In genomic region chr13:112229445-112229844, GRCh38 we compare ENCODE assay signal across 15 cellular contexts.
A peak's percentile ranks its signal among the peaks of the same experiment; 100 is the strongest.
DNase-seq lines count a peak whose midpoint lies in the region; ATAC-seq and TF ChIP-seq lines count a peak whose summit lies in the region.
"Had no signal": no experiment of that assay in that cellular context is flagged by ENCODE, and none has a peak within 500 bp of the region (broad histone marks: within the 10 kb centered on the region; RNA-seq: fewer than 3 reads in every experiment).

No MANE protein-coding gene starts in this region.

- peaks cover 7% of the 10 kb centered on the region; the same call in 1 of the 3 replicates for H3K4me1 Mint-ChIP-seq in GM23338
- no peaks in the 10 kb centered on the region for H3K4me1 Mint-ChIP-seq in activated naive CD4-positive, alpha-beta T cell treated with anti-CD3 and anti-CD28 coated beads for 36 hours (ENCODE audit: low read depth)
- H3K4me1 Mint-ChIP-seq: CD4-positive, CD25-positive, alpha-beta regulatory T cell; IgD-negative memory B cell had no signal

- H3K4me3 ChIP-seq in GM23338 (no peak overlapping the region), right lobe of liver (no peak overlapping the region), neuronal stem cell (ENCODE audit: low read length in 2 of 2) (no peak overlapping the region), spleen (no peak overlapping the region)
- H3K4me3 ChIP-seq: BLaER1 treated with 17β-estradiol and CSF1 and Interleukin-3, amounts not matched to agents 10 nM and 100 nM had no signal

- CTCF ChIA-PET in activated naive CD4-positive, alpha-beta T cell treated with anti-CD3 and anti-CD28 coated beads for 36 hours (lab: Charles Lee): interaction anchor here (0.9 kb wide), 1 partner anchor 215 kb away, joined by 3 read pairs; no protein-coding TSS in a partner anchor

- no peaks in the 10 kb centered on the region for H4K20me1 ChIP-seq in GM23338 (replicated peaks; ENCODE audit: insufficient read depth)
- H4K20me1 ChIP-seq: BLaER1 treated with 17β-estradiol and CSF1 and Interleukin-3, amounts not matched to agents 10 nM and 100 nM had no signal

- H3K4ac ChIP-seq in neuronal stem cell (ENCODE audit: low read length): no peak overlapping the region

- H3K36me3 ChIP-seq in GM23338 (ENCODE audit: insufficient read depth) (no peaks in the 10 kb centered on the region), right lobe of liver (no peaks in the 10 kb centered on the region), neuronal stem cell (replicated peaks in 1 of 2; ENCODE audit: control insufficient read depth in 2 of 2, insufficient read depth in 2 of 2, low read length in 2 of 2) (no peaks in the 10 kb centered on the region), spleen (no peaks in the 10 kb centered on the region)
- H3K36me3 ChIP-seq: BLaER1 treated with 17β-estradiol and CSF1 and Interleukin-3, amounts not matched to agents 10 nM and 100 nM had no signal

- TF ChIP-seq CTCF in GM23338 (conservative IDR thresholded peaks at IDR 0.05; ENCODE audit: low read depth in 2 of 2) (no peak), right lobe of liver (IDR thresholded peaks at IDR 0.05) (peak in 3 of 4 donors; percentile 19 to 34 (median 30)), spleen (IDR thresholded peaks at IDR 0.05 in 8 of 11, conservative IDR thresholded peaks at IDR 0.05 in 3 of 11) (no peak)

- 55% methylated on average over 8 of the region's 15 CpGs for WGBS in right lobe of liver (ENCODE audit: insufficient coverage, low coverage, low lambda C conversion rate, missing lambda C conversion rate)
- WGBS in neuronal stem cell (ENCODE audit: extremely low coverage in 2 of 2, insufficient read length in 2 of 2, insufficient replicate concordance in 1 of 2), 2 donors: no CpG with 5 or more reads among the region's 15 CpGs
- WGBS in spleen, 5 donors: 73 to 82% (median 78%) methylated on average over 13 to 15 of the region's 15 CpGs

- intact Hi-C loops in right lobe of liver (cut with DNase I) (no loop called here), spleen (cut with DNase I; ENCODE audit: low total_unique reads) (no loop called here)
- intact Hi-C loops in activated naive CD4-positive, alpha-beta T cell treated with anti-CD3 and anti-CD28 coated beads for 36 hours (cut with micrococcal nuclease): no loop called here

- no peaks in the 10 kb centered on the region for H3K36me3 Mint-ChIP-seq in GM23338 (ENCODE audit: low read depth)
- no peaks in the 10 kb centered on the region for H3K36me3 Mint-ChIP-seq in activated naive CD4-positive, alpha-beta T cell treated with anti-CD3 and anti-CD28 coated beads for 36 hours (ENCODE audit: low read depth)
- H3K36me3 Mint-ChIP-seq: CD4-positive, CD25-positive, alpha-beta regulatory T cell; IgD-negative memory B cell had no signal

- no peak for DNase-seq in GM23338 (ENCODE audit: low spot score)
- peak; percentile 66 to 83 (median 76) for DNase-seq in right lobe of liver
- DNase-seq in neuronal stem cell (ENCODE audit: low spot score): no peak
- DNase-seq in spleen: peak; percentile 56
- no peak for DNase-seq in activated effector memory CD4-positive, alpha-beta T cell treated with anti-CD3 and anti-CD28 coated beads, Interleukin-2, amount 50 U/mL, for 16 hours
- DNase-seq in activated naive CD4-positive, alpha-beta T cell treated with anti-CD3 and anti-CD28 coated beads for 36 hours: no peak
- no peak for DNase-seq in activated CD4-positive, alpha-beta T cell treated with anti-CD3 and anti-CD28 coated beads, Interleukin-2, amount 50 U/mL, for 48 hours
- DNase-seq: 8988T; CD4-positive, CD25-positive, alpha-beta regulatory T cell; DMS53; GF-D8; HCEC 1CT; HFFc6 had no signal

- H3K4me2 ChIP-seq in GM23338 (no peak overlapping the region), neuronal stem cell (ENCODE audit: insufficient read depth, low read length, poor library complexity, severe bottlenecking) (no peak overlapping the region)
- H3K4me2 ChIP-seq: BLaER1 treated with 17β-estradiol and CSF1 and Interleukin-3, amounts not matched to agents 10 nM and 100 nM had no signal

- H3K27ac ChIP-seq in GM23338 (ENCODE audit: low read depth): no peak overlapping the region
- H3K27ac ChIP-seq in right lobe of liver: peak overlapping the region; percentile 89 to 97 (median 91)
- H3K27ac ChIP-seq in neuronal stem cell (replicated peaks; ENCODE audit: low read length): no peak overlapping the region
- no peak overlapping the region for H3K27ac ChIP-seq in spleen
- H3K27ac ChIP-seq: BLaER1 treated with 17β-estradiol and CSF1 and Interleukin-3, amounts not matched to agents 10 nM and 100 nM had no signal

- 0 out of 2 replicates have a peak, but pooled peaks cover 3% of the 10 kb centered on the region for H3K9me2 ChIP-seq in GM23338 (ENCODE audit: insufficient read depth)

- H2BK15ac ChIP-seq in neuronal stem cell (ENCODE audit: low read length): peak overlapping the region; percentile 61

- H3K9ac ChIP-seq in neuronal stem cell (ENCODE audit: low read depth, low read length, poor library complexity): no peak overlapping the region
- H3K9ac ChIP-seq: BLaER1 treated with 17β-estradiol and CSF1 and Interleukin-3, amounts not matched to agents 10 nM and 100 nM had no signal

- H3K79me2 ChIP-seq in GM23338 (replicated peaks; ENCODE audit: insufficient read depth): no peaks in the 10 kb centered on the region

- no peak overlapping the region for H3K27ac Mint-ChIP-seq in GM23338
- no peak overlapping the region for H3K27ac Mint-ChIP-seq in activated naive CD4-positive, alpha-beta T cell treated with anti-CD3 and anti-CD28 coated beads for 36 hours
- H3K27ac Mint-ChIP-seq: CD4-positive, CD25-positive, alpha-beta regulatory T cell; HFFc6; IgD-negative memory B cell had no signal

- H3K4me1 ChIP-seq in GM23338 (ENCODE audit: insufficient read depth) (no peaks in the 10 kb centered on the region), right lobe of liver (peaks cover 0 to 18% (median 7%) of the 10 kb centered on the region in 4 donors), neuronal stem cell (ENCODE audit: control insufficient read depth in 2 of 2, insufficient read depth in 1 of 2, low read depth in 1 of 2, low read length in 2 of 2) (no peaks in the 10 kb centered on the region), spleen (no peaks in the 10 kb centered on the region)
- H3K4me1 ChIP-seq: BLaER1 treated with 17β-estradiol and CSF1 and Interleukin-3, amounts not matched to agents 10 nM and 100 nM had no signal

- H2AK5ac ChIP-seq in neuronal stem cell (ENCODE audit: low read depth, low read length): peak overlapping the region; percentile 65

- H3K9me3 Mint-ChIP-seq in GM23338: no peaks in the 10 kb centered on the region
- H3K9me3 Mint-ChIP-seq in activated naive CD4-positive, alpha-beta T cell treated with anti-CD3 and anti-CD28 coated beads for 36 hours: no peaks in the 10 kb centered on the region

- peak overlapping the region; percentile 36 for H3K23ac ChIP-seq in neuronal stem cell (ENCODE audit: low read depth, low read length, poor library complexity)

- peak overlapping the region; percentile 76 for H3K18ac ChIP-seq in neuronal stem cell (ENCODE audit: low read length)

- H3K79me1 ChIP-seq in neuronal stem cell (ENCODE audit: low read depth, low read length): no peaks in the 10 kb centered on the region

- TF ChIP-seq POLR2A in right lobe of liver (IDR thresholded peaks at IDR 0.05) (no peak), spleen (IDR thresholded peaks at IDR 0.05) (no peak)

- H2BK12ac ChIP-seq in neuronal stem cell (ENCODE audit: low read length): no peak overlapping the region

- H4K8ac ChIP-seq in neuronal stem cell (ENCODE audit: low read depth, low read length): no peak overlapping the region

- H2BK120ac ChIP-seq in neuronal stem cell (ENCODE audit: low read depth, low read length): no peak overlapping the region

- H3K4me3 Mint-ChIP-seq in GM23338: no peak overlapping the region
- H3K4me3 Mint-ChIP-seq in activated naive CD4-positive, alpha-beta T cell treated with anti-CD3 and anti-CD28 coated beads for 36 hours: no peak overlapping the region
- H3K4me3 Mint-ChIP-seq: CD4-positive, CD25-positive, alpha-beta regulatory T cell; HFFc6; IgD-negative memory B cell had no signal

- H3K27me3 ChIP-seq in GM23338 (ENCODE audit: insufficient read depth) (no peaks in the 10 kb centered on the region), right lobe of liver (no peaks in the 10 kb centered on the region), neuronal stem cell (ENCODE audit: control insufficient read depth in 3 of 3, insufficient read depth in 3 of 3, low read depth in 1 of 3, low read length in 3 of 3) (no peaks in the 10 kb centered on the region), spleen (replicated peaks in 1 of 7) (peaks cover 0 to 12% (median 0%) of the 10 kb centered on the region in 7 donors)
- H3K27me3 ChIP-seq: BLaER1 treated with 17β-estradiol and CSF1 and Interleukin-3, amounts not matched to agents 10 nM and 100 nM had no signal

- peaks cover 4% of the 10 kb centered on the region for H3K27me3 Mint-ChIP-seq in GM23338 (ENCODE audit: insufficient read depth, low read depth, poor library complexity)
- H3K27me3 Mint-ChIP-seq in activated naive CD4-positive, alpha-beta T cell treated with anti-CD3 and anti-CD28 coated beads for 36 hours (ENCODE audit: low read depth): no peaks in the 10 kb centered on the region
- H3K27me3 Mint-ChIP-seq: CD4-positive, CD25-positive, alpha-beta regulatory T cell; IgD-negative memory B cell had no signal

- ATAC-seq in GM23338: peak; percentile 35; the same call in 2 of the 3 replicates
- ATAC-seq in right lobe of liver: peak; percentile 66 to 76 (median 72)

- H3K14ac ChIP-seq in neuronal stem cell (ENCODE audit: low read length): no peak overlapping the region

- no peak overlapping the region for H4K91ac ChIP-seq in neuronal stem cell (ENCODE audit: low read depth, low read length, poor library complexity)

- no peaks in the 10 kb centered on the region for H3F3A ChIP-seq in GM23338 (replicated peaks; ENCODE audit: low read depth)

- H3K9me3 ChIP-seq in right lobe of liver (no peaks in the 10 kb centered on the region), neuronal stem cell (replicated peaks in 1 of 2; ENCODE audit: control insufficient read depth in 2 of 2, insufficient read depth in 1 of 2, low read depth in 1 of 2, low read length in 2 of 2) (peaks cover 0 to 10% of the 10 kb centered on the region in 2 donors), spleen (no peaks in the 10 kb centered on the region)
- H3K9me3 ChIP-seq: BLaER1 treated with 17β-estradiol and CSF1 and Interleukin-3, amounts not matched to agents 10 nM and 100 nM had no signal

- no peak overlapping the region for H2BK5ac ChIP-seq in neuronal stem cell (ENCODE audit: low read length)

- H2AFZ ChIP-seq in GM23338 (peak overlapping the region; percentile 23; the same call in 1 of the 2 replicates), neuronal stem cell (ENCODE audit: low read length) (no peak overlapping the region)

TF ChIP-seq in GM23338, 12 proteins besides CTCF, POLR2A, EP300 and RAD21:
- no peak for TF ChIP-seq CREB1 (CRISPR knock-in tag; IDR thresholded peaks at IDR 0.05; ENCODE audit: low read depth)
- no peak for TF ChIP-seq STAT1 (IDR thresholded peaks at IDR 0.05; ENCODE audit: unreplicated experiment)

Comparison
In these comparisons a context has a peak if more than half of its experiments do, and no peak if none do; other contexts are left out.
1. DNase-seq: peak in right lobe of liver (3 of 3) and spleen (single experiment); none in GM23338 (single experiment), neuronal stem cell (single experiment), activated effector memory CD4-positive, alpha-beta T cell treated with anti-CD3 and anti-CD28 coated beads, Interleukin-2, amount 50 U/mL, for 16 hours (single experiment), activated naive CD4-positive, alpha-beta T cell treated with anti-CD3 and anti-CD28 coated beads for 36 hours (single experiment) and activated CD4-positive, alpha-beta T cell treated with anti-CD3 and anti-CD28 coated beads, Interleukin-2, amount 50 U/mL, for 48 hours (0 of 2).
2. H3K27ac ChIP-seq: peak in right lobe of liver (3 of 3); none in GM23338 (single experiment), neuronal stem cell (single experiment) and spleen (0 of 8).
3. CTCF ChIP-seq: peak in right lobe of liver (3 of 4); none in GM23338 (0 of 2) and spleen (0 of 11).